Comparison of ENCODE assay signal across 22 cellular contexts in genomic region chr1:66327582-66327981, GRCh38.
A peak's percentile ranks its signal among the peaks of the same experiment; 100 is the strongest.
DNase-seq lines count a peak whose midpoint lies in the region; ATAC-seq and TF ChIP-seq lines count a peak whose summit lies in the region.
"Had no signal": no experiment of that assay in that cellular context is flagged by ENCODE, and none has a peak within 500 bp of the region (broad histone marks: within the 10 kb centered on the region; RNA-seq: fewer than 3 reads in every experiment).

No MANE protein-coding gene starts in this region.

- ATAC-seq in GM18868 (IDR thresholded peaks at IDR 0.05; ENCODE audit: unreplicated experiment) (peak; percentile 60), HG02885 (IDR thresholded peaks at IDR 0.05; ENCODE audit: poor library complexity, unreplicated experiment) (peak; percentile 34), gastrocnemius medialis (no peak)
- ATAC-seq: natural killer cell treated with Interleukin-12 subunit alpha and Interleukin-12 subunit beta and Interleukin-15 and Interleukin-18, amount 100 ng/mL, for 72 hours had no signal

- no peaks in the 10 kb centered on the region for H3K9me3 ChIP-seq in gastrocnemius medialis
- H3K9me3 ChIP-seq: ascending aorta, prostate gland, thoracic aorta had no signal

- no peaks in the 10 kb centered on the region for H3K27me3 ChIP-seq in gastrocnemius medialis
- H3K27me3 ChIP-seq: ascending aorta, hepatocyte had no signal

- no peak for TF ChIP-seq POLR2A in gastrocnemius medialis (IDR thresholded peaks at IDR 0.05)

- peaks cover 69% of the 10 kb centered on the region for H3K4me1 Mint-ChIP-seq in osteocyte (ENCODE audit: unreplicated experiment)

- H3K4me3 ChIP-seq in gastrocnemius medialis = no peak overlapping the region
- H3K4me3 ChIP-seq: ascending aorta, hepatocyte, prostate gland, smooth muscle cell, thoracic aorta had no signal

- no peak overlapping the region for H3K27ac Mint-ChIP-seq in osteocyte (ENCODE audit: unreplicated experiment)
- H3K27ac Mint-ChIP-seq: endodermal cell had no signal

- in situ Hi-C loops in gastrocnemius medialis (cut with MboI; ENCODE audit: low sequenced_read_pairs in 4 of 4) = loop anchor here in 2 of 4 donors (5.0 to 25.0 kb wide), 3 partner anchors 70 to 1265 kb away; no protein-coding TSS in a partner anchor

- H3K27ac ChIP-seq in gastrocnemius medialis = peak overlapping the region; percentile 86 to 92 (median 90)
- H3K27ac ChIP-seq: ascending aorta, hepatocyte, prostate gland, thoracic aorta had no signal

- H3K4me1 ChIP-seq in gastrocnemius medialis = peaks cover 30 to 44% of the 10 kb centered on the region in 2 donors
- H3K4me1 ChIP-seq: prostate gland had no signal

- no peaks in the 10 kb centered on the region for H3K27me3 Mint-ChIP-seq in osteocyte (ENCODE audit: unreplicated experiment)
- H3K27me3 Mint-ChIP-seq: natural killer cell treated with Interleukin-12 subunit alpha and Interleukin-12 subunit beta and Interleukin-15 and Interleukin-18, amount 100 ng/mL, for 72 hours had no signal

- no peaks in the 10 kb centered on the region for H3K36me3 Mint-ChIP-seq in osteocyte (ENCODE audit: unreplicated experiment)

- H3K36me3 ChIP-seq in gastrocnemius medialis = no peaks in the 10 kb centered on the region
- H3K36me3 ChIP-seq: ascending aorta, prostate gland, thoracic aorta had no signal

- H3K9me3 Mint-ChIP-seq in osteocyte (ENCODE audit: unreplicated experiment) = no peaks in the 10 kb centered on the region
- H3K9me3 Mint-ChIP-seq: endodermal cell; natural killer cell treated with Interleukin-12 subunit alpha and Interleukin-12 subunit beta and Interleukin-15 and Interleukin-18, amount 100 ng/mL, for 72 hours had no signal

- H3K4me3 Mint-ChIP-seq in osteocyte (ENCODE audit: unreplicated experiment) = no peak overlapping the region
- H3K4me3 Mint-ChIP-seq: endodermal cell; natural killer cell treated with Interleukin-12 subunit alpha and Interleukin-12 subunit beta and Interleukin-15 and Interleukin-18, amount 100 ng/mL, for 72 hours had no signal

- DNase-seq in NOMO-1 treated with DMSO at 0.1 percent for 48 hours (lab: John Stamatoyannopoulos, UW; ENCODE audit: unreplicated experiment) (peak; percentile 89), gastrocnemius medialis (no peak), osteocyte (ENCODE audit: extremely low spot score, unreplicated experiment) (no peak), NCI-H510A treated with DMSO at 0.1 percent for 48 hours (lab: John Stamatoyannopoulos, UW) (no peak), ecto neural progenitor cell (ENCODE audit: low spot score) (no peak)
- no peak for DNase-seq in stimulated activated naive CD4-positive, alpha-beta T cell (lab: John Stamatoyannopoulos, UW)
- DNase-seq: activated CD4-positive, alpha-beta T cell treated with anti-CD3 and anti-CD28 coated beads for 48 hours; activated naive CD4-positive, alpha-beta T cell; endodermal cell; kidney; NCI-H1694; NCI-H345; NK-92 treated with Interleukin-12 subunit alpha and Interleukin-12 subunit beta, amount 100 ng/mL, for 24 hours; SHP77 treated with DMSO at 0.1 percent for 48 hours had no signal

- intact Hi-C loops in gastrocnemius medialis (cut with DNase I; ENCODE audit: low total_unique reads) = no loop called here

- TF ChIP-seq CTCF in gastrocnemius medialis (IDR thresholded peaks at IDR 0.05 in 4 of 5, conservative IDR thresholded peaks at IDR 0.05 in 1 of 5) = no peak
- no peak for TF ChIP-seq CTCF in osteocyte (IDR thresholded peaks at IDR 0.05)

Comparison
In these comparisons a context has a peak if more than half of its experiments do, and no peak if none do; other contexts are left out.
1. ATAC-seq: peak in GM18868 (single experiment) and HG02885 (single experiment); none in gastrocnemius medialis (0 of 2).